ENCODE assay signal across 14 cellular contexts in genomic region chr10:119737039-119737663, GRCh38. TPM values are rescaled to one million over a fixed set of nuclear protein-coding genes. Genes with fewer than 3 reads are reported as not detected.
DNase-seq lines count a peak whose midpoint lies in the region; ATAC-seq and TF ChIP-seq lines count a peak whose summit lies in the region.
"Had no signal": no experiment of that assay in that cellular context is flagged by ENCODE, and none has a peak within 500 bp of the region (broad histone marks: within the 10 kb centered on the region; RNA-seq: fewer than 3 reads in every experiment).

No MANE protein-coding gene starts in this region.

- peaks cover 35% of the 10 kb centered on the region for H3K4me1 ChIP-seq in HUES48 (ENCODE audit: control insufficient read depth, insufficient read depth, low read length)
- peaks cover 12 to 14% of the 10 kb centered on the region in 2 donors for H3K4me1 ChIP-seq in left lung
- peaks cover 43% of the 10 kb centered on the region for H3K4me1 ChIP-seq in suprapubic skin

- TF ChIP-seq EP300 in suprapubic skin (IDR thresholded peaks at IDR 0.05), result no peak

- H3K36me3 ChIP-seq in HUES48 (ENCODE audit: control insufficient read depth, insufficient read depth, low read length), result no peaks in the 10 kb centered on the region
- no peaks in the 10 kb centered on the region for H3K36me3 ChIP-seq in SK-N-MC (ENCODE audit: insufficient read depth, low read length)
- no peaks in the 10 kb centered on the region for H3K36me3 ChIP-seq in left lung
- H3K36me3 ChIP-seq in suprapubic skin, result no peaks in the 10 kb centered on the region
- H3K36me3 ChIP-seq: heart right ventricle had no signal

- TF ChIP-seq CTCF in left lung (IDR thresholded peaks at IDR 0.05) (no peak), suprapubic skin (IDR thresholded peaks at IDR 0.05) (no peak)

- H3K27ac ChIP-seq in HUES48 (ENCODE audit: low read depth, low read length) (peak overlapping the region; percentile 61), SK-N-MC (peak overlapping the region; percentile 60; the same call in 1 of the 2 replicates), left lung (peak overlapping the region; percentile 42 to 59), suprapubic skin (peak overlapping the region; percentile 70)

- no peak overlapping the region for H3K4me3 ChIP-seq in HUES48 (ENCODE audit: low read depth, low read length)
- no peak overlapping the region for H3K4me3 ChIP-seq in SK-N-MC
- no peak overlapping the region for H3K4me3 ChIP-seq in left lung
- H3K4me3 ChIP-seq in suprapubic skin, result no peak overlapping the region
- H3K4me3 ChIP-seq: heart right ventricle had no signal

- no peak for TF ChIP-seq POLR2A in suprapubic skin (IDR thresholded peaks at IDR 0.05)

- no peak for ATAC-seq in left lung
- ATAC-seq in HG02852 (IDR thresholded peaks at IDR 0.05; ENCODE audit: unreplicated experiment), result no peak
- ATAC-seq: left lobe of liver had no signal

- H3K9ac ChIP-seq in HUES48 (ENCODE audit: low read depth, low read length), result no peak overlapping the region
- H3K9ac ChIP-seq in SK-N-MC (ENCODE audit: insufficient read length), result no peak overlapping the region

- 79% methylated on average over 2 of the region's 2 CpGs for WGBS in suprapubic skin

- no peaks in the 10 kb centered on the region for H3K9me3 ChIP-seq in HUES48 (ENCODE audit: control insufficient read depth, insufficient read depth, low read length)
- no peaks in the 10 kb centered on the region for H3K9me3 ChIP-seq in SK-N-MC (ENCODE audit: low read depth, low read length)
- no peaks in the 10 kb centered on the region for H3K9me3 ChIP-seq in left lung
- no peaks in the 10 kb centered on the region for H3K9me3 ChIP-seq in suprapubic skin
- H3K9me3 ChIP-seq: heart right ventricle had no signal

- DNase-seq in SK-N-MC (ENCODE audit: low read depth, low spot score) (no peak), left lung (no peak), suprapubic skin (ENCODE audit: low spot score in 2 of 2) (no peak)
- DNase-seq in activated CD4-positive, alpha-beta T cell treated with anti-CD3 and anti-CD28 coated beads for 48 hours, result no peak
- no peak for DNase-seq in effector CD8-positive, alpha-beta T cell (lab: John Stamatoyannopoulos, UW)
- DNase-seq: DMS 273 treated with DMSO at 0.1 percent for 48 hours; effector memory CD8-positive, alpha-beta T cell; heart right ventricle; NCI-H1694 treated with DMSO at 0.1 percent for 48 hours; occipital lobe; stimulated activated naive B cell treated with anti-CD40 and anti-IgM and Interleukin-4, amounts not matched to agents 10 μg/mL and 1 μg/mL and 100 μg/mL, for 72 hours had no signal

- H3K27me3 ChIP-seq in HUES48 (ENCODE audit: control insufficient read depth, insufficient read depth, low read length) (no peaks in the 10 kb centered on the region), left lung (no peaks in the 10 kb centered on the region), suprapubic skin (no peaks in the 10 kb centered on the region)
- H3K27me3 ChIP-seq: heart right ventricle had no signal

- intact Hi-C loops in left lung (cut with DNase I), result no loop called here

RNA-seq across cellular contexts. Expression of gene INPP5F, which starts 11.3 kb away (rescaled TPM):
- total RNA-seq in left lung (10 to 100 TPM; 10.9 to 18.6 TPM), suprapubic skin (10 to 100 TPM; 16.1 to 38.6 (median 19.3) TPM)
